In the genomic region with DNA sequence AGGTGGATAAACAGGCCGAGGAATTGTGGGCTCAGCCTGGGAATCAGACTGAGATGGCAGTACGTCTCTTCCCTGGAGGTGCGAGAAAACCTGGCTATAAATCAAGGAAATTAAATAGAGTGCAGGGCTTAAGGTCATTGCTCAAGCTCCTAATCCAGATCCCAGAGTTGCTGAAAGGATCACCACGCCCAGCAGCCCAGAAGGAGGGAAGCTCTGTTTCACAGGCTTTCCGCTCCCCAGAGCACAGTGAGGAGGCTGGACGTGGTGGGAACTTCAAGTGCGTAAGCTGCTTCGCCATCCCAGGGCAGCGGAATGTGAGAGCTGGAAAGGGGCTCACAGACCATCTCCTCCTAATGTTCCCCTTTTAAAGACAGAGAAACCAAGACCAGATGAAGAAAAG, we compare ENCODE assay signal across 19 cellular contexts.
DNase-seq lines count a peak whose midpoint lies in the region; ATAC-seq, FAIRE-seq and TF ChIP-seq lines count a peak whose summit lies in the region.
"Had no signal": no experiment of that assay in that cellular context is flagged by ENCODE, and none has a peak within 500 bp of the region (broad histone marks: within the 10 kb centered on the region; RNA-seq: fewer than 3 reads in every experiment).

No MANE protein-coding gene starts in this region.

- no peaks in the 10 kb centered on the region for H3K27me3 ChIP-seq in vagina
- H3K27me3 ChIP-seq: BE2C, SJCRH30 had no signal

- no peak for TF ChIP-seq POLR2A in vagina (IDR thresholded peaks at IDR 0.05)

- no peak for TF ChIP-seq CTCF in vagina (IDR thresholded peaks at IDR 0.05)

- H3K4me3 ChIP-seq in vagina, result no peak overlapping the region
- H3K4me3 ChIP-seq: GM23248, SJCRH30 had no signal

- intact Hi-C loops in Right ventricle myocardium superior (cut with DNase I) (no loop called here), left colon (cut with DNase I, micrococcal nuclease) (no loop called here), vagina (cut with DNase I) (no loop called here)

- no peaks in the 10 kb centered on the region for H3K9me3 ChIP-seq in vagina
- H3K9me3 ChIP-seq: BE2C, SJCRH30 had no signal

- DNase-seq in NCI-H82 (lab: John Stamatoyannopoulos, UW), result peak; percentile 96
- DNase-seq in Right ventricle myocardium superior, result peak; percentile 48
- DNase-seq in left colon, result no peak
- no peak for DNase-seq in vagina (ENCODE audit: extremely low spot score in 2 of 2)
- no peak for DNase-seq in GOT3 (lab: John Stamatoyannopoulos, UW)
- DNase-seq in HTR-8/SVneo (ENCODE audit: insufficient read length, low spot score), result no peak
- no peak for DNase-seq in ureter (ENCODE audit: low spot score)
- DNase-seq: BE2C; CD4-positive, alpha-beta T cell; GDM1; GM23248; NCI-H1105; NCI-H187; NCI-H345; NCI-H526; NK-92 treated with Interleukin-12 subunit alpha and Interleukin-12 subunit beta, amount 100 ng/mL, for 24 hours; RPMI8226; SJCRH30 had no signal

- H3K27ac ChIP-seq in vagina, result peak overlapping the region; percentile 27
- H3K27ac ChIP-seq: GM23248, SJCRH30 had no signal

- H3K36me3 ChIP-seq in vagina, result no peaks in the 10 kb centered on the region
- H3K36me3 ChIP-seq: BE2C, SJCRH30 had no signal

- ATAC-seq in Right ventricle myocardium superior (ENCODE audit: poor library complexity) (peak; percentile 66), left colon (peak; percentile 23)

- FAIRE-seq in HTR-8/SVneo (lab: Jason Lieb, UNC), result no peak
- FAIRE-seq: GM12891 had no signal

- peaks cover 35% of the 10 kb centered on the region for H3K4me1 ChIP-seq in vagina

Comparison
In these comparisons a context has a peak if more than half of its experiments do, and no peak if none do; other contexts are left out.
1. DNase-seq: peak in NCI-H82 (single experiment) and Right ventricle myocardium superior (single experiment); none in left colon (0 of 2), vagina (0 of 2), GOT3 (single experiment), HTR-8/SVneo (single experiment) and ureter (single experiment).